In genomic region chr2:181947273-181947672, GRCh38 we compare ENCODE assay signal across 19 cellular contexts.
"Had no signal": no experiment of that assay in that cellular context is flagged by ENCODE, and none has a peak within 500 bp of the region (broad histone marks: within the 10 kb centered on the region; RNA-seq: fewer than 3 reads in every experiment).

No MANE protein-coding gene starts in this region.

- H3K9me3 Mint-ChIP-seq: activated naive CD4-positive, alpha-beta T cell treated with anti-CD3 and anti-CD28 coated beads, Interleukin-2, amount 50 U/mL, for 24 hours; dendritic cell treated with granulocyte-macrophage colony-stimulating factor and Interleukin-4, amounts not matched to agents 40 ng/mL and 50 ng/mL, for 4 days; memory B cell; naive B cell had no signal

- H3K4me1 Mint-ChIP-seq: activated naive CD4-positive, alpha-beta T cell treated with anti-CD3 and anti-CD28 coated beads, Interleukin-2, amount 50 U/mL, for 24 hours; memory B cell; naive B cell had no signal

- H3K27me3 Mint-ChIP-seq: dendritic cell treated with granulocyte-macrophage colony-stimulating factor and Interleukin-4, amounts not matched to agents 40 ng/mL and 50 ng/mL, for 4 days; progenitor cell of endocrine pancreas had no signal

- H3K4me3 ChIP-seq: adrenal gland, esophagus squamous epithelium, mucosa of descending colon, skin epidermis, stomach, upper lobe of right lung had no signal

- H3K27ac Mint-ChIP-seq: activated naive CD4-positive, alpha-beta T cell treated with anti-CD3 and anti-CD28 coated beads, Interleukin-2, amount 50 U/mL, for 24 hours; dendritic cell treated with granulocyte-macrophage colony-stimulating factor and Interleukin-4, amounts not matched to agents 40 ng/mL and 50 ng/mL, for 4 days; memory B cell; naive B cell had no signal

- H3K9me3 ChIP-seq: adrenal gland, esophagus squamous epithelium, mucosa of descending colon, stomach, upper lobe of right lung had no signal

- H3K36me3 Mint-ChIP-seq: activated naive CD4-positive, alpha-beta T cell treated with anti-CD3 and anti-CD28 coated beads, Interleukin-2, amount 50 U/mL, for 24 hours; memory B cell had no signal

- H3K27ac ChIP-seq: adrenal gland, esophagus squamous epithelium, skin epidermis, stomach, upper lobe of right lung had no signal

- DNase-seq: activated CD4-positive, alpha-beta T cell treated with anti-CD3 and anti-CD28 coated beads, Interleukin-2, amount 50 U/mL, for 4 hours; activated gamma-delta T cell; adrenal gland; effector CD8-positive, alpha-beta T cell; esophagus squamous epithelium; hypothalamus; left ventricle myocardium superior; mucosa of descending colon; naive B cell; stimulated activated CD4-positive, alpha-beta T cell treated with anti-CD3 and anti-CD28 coated beads, Interleukin-15, amount 100 ng/mL, for 24 hours; stimulated activated CD4-positive, alpha-beta T cell treated with anti-CD3 and anti-CD28 coated beads, Interleukin-2, amount 100 ng/mL, for 48 hours; stomach; upper lobe of right lung had no signal

- H3K4me1 ChIP-seq: adrenal gland, esophagus squamous epithelium, upper lobe of right lung had no signal

- H3K36me3 ChIP-seq: adrenal gland, esophagus squamous epithelium, stomach, upper lobe of right lung had no signal

- H3K4me3 Mint-ChIP-seq: activated naive CD4-positive, alpha-beta T cell treated with anti-CD3 and anti-CD28 coated beads, Interleukin-2, amount 50 U/mL, for 24 hours; dendritic cell treated with granulocyte-macrophage colony-stimulating factor and Interleukin-4, amounts not matched to agents 40 ng/mL and 50 ng/mL, for 4 days; memory B cell; naive B cell; neural crest cell had no signal

- H3K27me3 ChIP-seq: adrenal gland, esophagus squamous epithelium, stomach, upper lobe of right lung had no signal

- ATAC-seq: left ventricle myocardium superior, mucosa of descending colon, upper lobe of right lung had no signal
